8 cellular contexts compared by ENCODE assay signal in the genomic region with DNA sequence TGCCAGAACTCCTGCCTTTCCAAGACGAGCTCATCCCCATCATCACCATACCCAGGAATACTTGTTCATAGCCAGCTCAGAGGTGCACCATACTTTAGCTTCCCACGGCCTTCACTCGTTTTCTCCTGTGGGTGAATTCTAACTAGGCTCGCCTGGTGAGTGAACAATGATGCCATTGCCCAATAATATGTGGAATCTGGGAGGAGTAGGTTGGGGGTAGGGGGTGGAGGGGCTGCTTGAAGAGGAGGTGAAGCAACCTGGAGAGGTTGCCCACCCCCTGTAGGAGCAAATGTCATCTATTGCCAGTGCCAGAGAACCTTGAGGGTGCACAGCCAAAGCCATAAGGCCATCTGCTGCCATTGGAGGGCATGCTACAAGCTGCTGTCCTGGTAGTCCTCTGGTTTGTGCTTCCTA. TPM values are rescaled to one million over a fixed set of nuclear protein-coding genes. Genes with fewer than 3 reads are reported as not detected.
DNase-seq lines count a peak whose midpoint lies in the region; ATAC-seq, FAIRE-seq and TF ChIP-seq lines count a peak whose summit lies in the region.

No MANE protein-coding gene starts in this region.

- H3K9ac ChIP-seq in liver (ENCODE audit: low read depth in 1 of 2, low read length in 2 of 2): peak overlapping the region in 1 of 2 donors; percentile 12

- H3K9me3 Mint-ChIP-seq in activated naive CD8-positive, alpha-beta T cell treated with anti-CD3 and anti-CD28 coated beads, Interleukin-2, amount 50 U/mL, for 24 hours: no peaks in the 10 kb centered on the region

- H3K36me3 ChIP-seq in heart left ventricle: no peaks in the 10 kb centered on the region
- H3K36me3 ChIP-seq in liver (ENCODE audit: control insufficient read depth in 4 of 4, insufficient read depth in 3 of 4, low read depth in 1 of 4, low read length in 3 of 4): no peaks in the 10 kb centered on the region

- ATAC-seq in heart left ventricle: peak in 2 of 4 donors; percentile 4 to 11
- no peak for ATAC-seq in Right ventricle myocardium superior (ENCODE audit: poor library complexity)
- ATAC-seq in activated naive CD8-positive, alpha-beta T cell treated with anti-CD3 and anti-CD28 coated beads, Interleukin-2, amount 50 U/mL, for 24 hours: no peak
- no peak for ATAC-seq in GM18870 (IDR thresholded peaks at IDR 0.05; ENCODE audit: unreplicated experiment)

- TF ChIP-seq CTCF in heart left ventricle (IDR thresholded peaks at IDR 0.05) (no peak), liver (IDR thresholded peaks at IDR 0.05; ENCODE audit: low read depth, low read length, missing input control) (no peak)

- TF ChIP-seq RAD21 in liver (IDR thresholded peaks at IDR 0.05): no peak

- FAIRE-seq in urothelium cell line (lab: Jason Lieb, UNC): no peak

- H3K27me3 ChIP-seq in heart left ventricle (no peaks in the 10 kb centered on the region), liver (ENCODE audit: control insufficient read depth in 4 of 4, insufficient read depth in 4 of 4, low read length in 3 of 4) (no peaks in the 10 kb centered on the region)

- no peak for TF ChIP-seq POLR2A in heart left ventricle (IDR thresholded peaks at IDR 0.05)

- H3K4me3 ChIP-seq in heart left ventricle (peak overlapping the region in 11 of 12 donors; percentile 58 to 96 (median 79)), liver (ENCODE audit: low read depth in 1 of 3, low read length in 3 of 3) (peak overlapping the region; percentile 68 to 87 (median 69))

- DNase-seq in heart left ventricle (no peak), Right ventricle myocardium superior (no peak), urothelium cell line (ENCODE audit: low spot score) (peak; percentile 8), SK-N-DZ (ENCODE audit: low spot score) (no peak), cortex of kidney (lab: John Stamatoyannopoulos, UW) (no peak)
- DNase-seq in activated naive CD8-positive, alpha-beta T cell treated with anti-CD3 and anti-CD28 coated beads, Interleukin-2, amount 50 U/mL, for 24 hours: no peak

- intact Hi-C loops in heart left ventricle (cut with DNase I): loop anchor here in 5 of 10 donors (5.0 to 10.0 kb wide), 3 partner anchors 143 to 156 kb away; a partner anchor contains a TSS
- intact Hi-C loops in Right ventricle myocardium superior (cut with DNase I): loop anchor here (10.0 kb wide), 1 partner anchor 153 kb away; no protein-coding TSS in a partner anchor

- peak overlapping the region; percentile 76 for H3K27ac Mint-ChIP-seq in activated naive CD8-positive, alpha-beta T cell treated with anti-CD3 and anti-CD28 coated beads, Interleukin-2, amount 50 U/mL, for 24 hours

- H3K9me3 ChIP-seq in heart left ventricle (no peaks in the 10 kb centered on the region), liver (ENCODE audit: control insufficient read depth in 4 of 4, low read length in 3 of 4) (no peaks in the 10 kb centered on the region)

- H3K4me1 Mint-ChIP-seq in activated naive CD8-positive, alpha-beta T cell treated with anti-CD3 and anti-CD28 coated beads, Interleukin-2, amount 50 U/mL, for 24 hours: peaks cover 20% of the 10 kb centered on the region

- no peaks in the 10 kb centered on the region for H3K27me3 Mint-ChIP-seq in activated naive CD8-positive, alpha-beta T cell treated with anti-CD3 and anti-CD28 coated beads, Interleukin-2, amount 50 U/mL, for 24 hours

- peak overlapping the region in 1 of 12 donors; percentile 72 for H3K27ac ChIP-seq in heart left ventricle
- H3K27ac ChIP-seq in liver (ENCODE audit: low read depth in 1 of 2, low read length in 2 of 2): no peak overlapping the region

- H3K4me1 ChIP-seq in heart left ventricle (peaks cover 0 to 23% (median 17%) of the 10 kb centered on the region in 12 donors), liver (ENCODE audit: control insufficient read depth in 4 of 4, insufficient read depth in 4 of 4, low read length in 3 of 4) (peaks cover 0 to 16% (median 13%) of the 10 kb centered on the region in 4 donors)

- peak overlapping the region; percentile 83 for H3K4me3 Mint-ChIP-seq in activated naive CD8-positive, alpha-beta T cell treated with anti-CD3 and anti-CD28 coated beads, Interleukin-2, amount 50 U/mL, for 24 hours

- peaks cover 1% of the 10 kb centered on the region for H3K36me3 Mint-ChIP-seq in activated naive CD8-positive, alpha-beta T cell treated with anti-CD3 and anti-CD28 coated beads, Interleukin-2, amount 50 U/mL, for 24 hours (ENCODE audit: low read depth)

- WGBS in heart left ventricle, 4 donors: 53 to 77% (median 66%) methylated on average over 3 to 4 of the region's 4 CpGs
- 70% methylated on average over 4 of the region's 4 CpGs for WGBS in liver

TF ChIP-seq in liver, 16 proteins besides CTCF, POLR2A, EP300 and RAD21:
- TF ChIP-seq JUND (IDR thresholded peaks at IDR 0.05): no peak
- no peak for TF ChIP-seq EGR1 (IDR thresholded peaks at IDR 0.05; ENCODE audit: low read depth in 2 of 2)
- TF ChIP-seq NR2F2 (IDR thresholded peaks at IDR 0.05): no peak
- TF ChIP-seq SP1 (IDR thresholded peaks at IDR 0.05): no peak
- TF ChIP-seq FOXA1 (IDR thresholded peaks at IDR 0.05): no peak
- no peak for TF ChIP-seq HNF4G (IDR thresholded peaks at IDR 0.05)
- TF ChIP-seq, protein P1, sequence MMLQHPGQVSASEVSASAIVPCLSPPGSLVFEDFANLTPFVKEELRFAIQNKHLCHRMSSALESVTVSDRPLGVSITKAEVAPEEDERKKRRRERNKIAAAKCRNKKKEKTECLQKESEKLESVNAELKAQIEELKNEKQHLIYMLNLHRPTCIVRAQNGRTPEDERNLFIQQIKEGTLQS (IDR thresholded peaks at IDR 0.05): no peak
- no peak for TF ChIP-seq HNF4A (conservative IDR thresholded peaks at IDR 0.05)
- TF ChIP-seq TAF1 (conservative IDR thresholded peaks at IDR 0.05): no peak
- TF ChIP-seq RXRA (IDR thresholded peaks at IDR 0.05): no peak
- TF ChIP-seq FOXA2 (IDR thresholded peaks at IDR 0.05): no peak
- TF ChIP-seq, protein P2, sequence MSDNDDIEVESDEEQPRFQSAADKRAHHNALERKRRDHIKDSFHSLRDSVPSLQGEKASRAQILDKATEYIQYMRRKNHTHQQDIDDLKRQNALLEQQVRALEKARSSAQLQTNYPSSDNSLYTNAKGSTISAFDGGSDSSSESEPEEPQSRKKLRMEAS (IDR thresholded peaks at IDR 0.05): no peak
- TF ChIP-seq, protein P3, sequence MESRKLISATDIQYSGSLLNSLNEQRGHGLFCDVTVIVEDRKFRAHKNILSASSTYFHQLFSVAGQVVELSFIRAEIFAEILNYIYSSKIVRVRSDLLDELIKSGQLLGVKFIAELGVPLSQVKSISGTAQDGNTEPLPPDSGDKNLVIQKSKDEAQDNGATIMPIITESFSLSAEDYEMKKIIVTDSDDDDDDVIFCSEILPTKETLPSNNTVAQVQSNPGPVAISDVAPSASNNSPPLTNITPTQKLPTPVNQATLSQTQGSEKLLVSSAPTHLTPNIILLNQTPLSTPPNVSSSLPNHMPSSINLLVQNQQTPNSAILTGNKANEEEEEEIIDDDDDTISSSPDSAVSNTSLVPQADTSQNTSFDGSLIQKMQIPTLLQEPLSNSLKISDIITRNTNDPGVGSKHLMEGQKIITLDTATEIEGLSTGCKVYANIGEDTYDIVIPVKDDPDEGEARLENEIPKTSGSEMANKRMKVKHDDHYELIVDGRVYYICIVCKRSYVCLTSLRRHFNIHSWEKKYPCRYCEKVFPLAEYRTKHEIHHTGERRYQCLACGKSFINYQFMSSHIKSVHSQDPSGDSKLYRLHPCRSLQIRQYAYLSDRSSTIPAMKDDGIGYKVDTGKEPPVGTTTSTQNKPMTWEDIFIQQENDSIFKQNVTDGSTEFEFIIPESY (IDR thresholded peaks at IDR 0.05): no peak
- TF ChIP-seq YY1 (IDR thresholded peaks at IDR 0.05): no peak
- no peak for TF ChIP-seq GABPA (IDR thresholded peaks at IDR 0.05 in 1 of 2, conservative IDR thresholded peaks at IDR 0.05 in 1 of 2)

RNA-seq across cellular contexts. Expression of a gene that starts 0.6 kb away (rescaled TPM):
- total RNA-seq in heart left ventricle (10 to 100 TPM in 7 of 9 donors, 1 to 10 TPM in 2; 5.7 to 19.9 (median 12.3) TPM), Right ventricle myocardium superior (12.8 TPM), liver (1 to 10 TPM; 7.6 to 8.7 TPM)
- polyA plus RNA-seq in heart left ventricle (1 to 10 TPM; 4.9 to 5.4 TPM), liver (1 to 10 TPM; 2.1 to 2.2 TPM)
- 7.1 and 8.2 TPM in 2 replicates for polyA plus RNA-seq in SK-N-DZ (2014; cell fraction: cytosol; rRNA removed)
- polyA plus RNA-seq in SK-N-DZ (2014; cell fraction: nucleus; rRNA removed): 8.9 and 15.7 TPM in 2 replicates
